Comparison of ENCODE assay signal across 14 cellular contexts in genomic region chr6:16236009-16236501, GRCh38. TPM values are rescaled to one million over a fixed set of nuclear protein-coding genes. Genes with fewer than 3 reads are reported as not detected.
DNase-seq lines count a peak whose midpoint lies in the region; ATAC-seq and TF ChIP-seq lines count a peak whose summit lies in the region.
"Had no signal": no experiment of that assay in that cellular context is flagged by ENCODE, and none has a peak within 500 bp of the region (broad histone marks: within the 10 kb centered on the region; RNA-seq: fewer than 3 reads in every experiment).

No MANE protein-coding gene starts in this region.

- H3K18ac ChIP-seq in mesenchymal stem cell (ENCODE audit: low read depth in 1 of 2, low read length in 2 of 2), result no peak overlapping the region

- no peak for TF ChIP-seq CTCF in ascending aorta (IDR thresholded peaks at IDR 0.05)
- no peak for TF ChIP-seq CTCF in tibial nerve (IDR thresholded peaks at IDR 0.05)

- no peak overlapping the region for H3K23ac ChIP-seq in mesenchymal stem cell (ENCODE audit: low read length in 2 of 2)

- H3K9me3 Mint-ChIP-seq in T-helper 1 cell treated with Interleukin-12 subunit alpha and Interleukin-12 subunit beta and Interleukin-4 antibody, amounts not matched to agents 30 μg/mL and 1 μg/mL, for 36 hours, result no peaks in the 10 kb centered on the region
- H3K9me3 Mint-ChIP-seq: activated CD4-positive, alpha-beta T cell treated with anti-CD3 and anti-CD28 coated beads, Interleukin-2, amount 10 ng/mL, durations not matched to agents 7 days and 5 days; stimulated activated memory B cell treated with anti-CD40 and anti-IgM and Interleukin-4, amounts not matched to agents 10 μg/mL and 1 μg/mL and 100 μg/mL, for 72 hours had no signal

- no peak overlapping the region for H2BK120ac ChIP-seq in mesenchymal stem cell (ENCODE audit: low read depth, low read length)

- peak overlapping the region in 1 of 2 donors; percentile 22 for H3K4me3 ChIP-seq in ascending aorta
- H3K4me3 ChIP-seq in mesenchymal stem cell (ENCODE audit: insufficient read depth in 1 of 2, low read depth in 1 of 2, low read length in 2 of 2), result peak overlapping the region in 1 of 2 experiments; percentile 66
- H3K4me3 ChIP-seq in tibial nerve, result peak overlapping the region in 2 of 4 donors; percentile 10 to 20

- H3K36me3 Mint-ChIP-seq in T-helper 1 cell treated with Interleukin-12 subunit alpha and Interleukin-12 subunit beta and Interleukin-4 antibody, amounts not matched to agents 30 μg/mL and 1 μg/mL, for 36 hours (ENCODE audit: low read depth), result no peaks in the 10 kb centered on the region
- H3K36me3 Mint-ChIP-seq: stimulated activated memory B cell treated with anti-CD40 and anti-IgM and Interleukin-4, amounts not matched to agents 10 μg/mL and 1 μg/mL and 100 μg/mL, for 72 hours had no signal

- H3K4me1 ChIP-seq in ascending aorta (peaks cover 4 to 27% of the 10 kb centered on the region in 2 donors), mesenchymal stem cell (ENCODE audit: control insufficient read depth, insufficient read depth, low read depth, low read length) (peaks cover 18% of the 10 kb centered on the region), tibial nerve (peaks cover 0 to 39% (median 17%) of the 10 kb centered on the region in 4 donors)

- H3K27ac Mint-ChIP-seq in T-helper 1 cell treated with Interleukin-12 subunit alpha and Interleukin-12 subunit beta and Interleukin-4 antibody, amounts not matched to agents 30 μg/mL and 1 μg/mL, for 36 hours, result no peak overlapping the region
- H3K27ac Mint-ChIP-seq: activated CD4-positive, alpha-beta T cell treated with anti-CD3 and anti-CD28 coated beads, Interleukin-2, amount 10 ng/mL, durations not matched to agents 7 days and 5 days; stimulated activated memory B cell treated with anti-CD40 and anti-IgM and Interleukin-4, amounts not matched to agents 10 μg/mL and 1 μg/mL and 100 μg/mL, for 72 hours had no signal

- H3K4ac ChIP-seq in mesenchymal stem cell (ENCODE audit: low read depth in 1 of 2, low read length in 2 of 2), result no peak overlapping the region

- H3K27me3 ChIP-seq in ascending aorta (no peaks in the 10 kb centered on the region), mesenchymal stem cell (ENCODE audit: control insufficient read depth in 1 of 2, insufficient read depth in 1 of 2, low read length in 2 of 2) (peaks cover 0 to 2% of the 10 kb centered on the region in 2 experiments), tibial nerve (no peaks in the 10 kb centered on the region)

- no peaks in the 10 kb centered on the region for H3K36me3 ChIP-seq in ascending aorta
- H3K36me3 ChIP-seq in mesenchymal stem cell (ENCODE audit: control insufficient read depth in 1 of 2, insufficient read depth in 2 of 2, low read depth in 1 of 2, low read length in 2 of 2), result no peaks in the 10 kb centered on the region
- no peaks in the 10 kb centered on the region for H3K36me3 ChIP-seq in tibial nerve
- H3K36me3 ChIP-seq: neutrophil had no signal

- peaks cover 25% of the 10 kb centered on the region for H3K4me1 Mint-ChIP-seq in T-helper 1 cell treated with Interleukin-12 subunit alpha and Interleukin-12 subunit beta and Interleukin-4 antibody, amounts not matched to agents 30 μg/mL and 1 μg/mL, for 36 hours (ENCODE audit: low read depth)

- peak overlapping the region; percentile 77 for H3K9ac ChIP-seq in mesenchymal stem cell (ENCODE audit: low read length)

- H3K4me3 Mint-ChIP-seq in T-helper 1 cell treated with Interleukin-12 subunit alpha and Interleukin-12 subunit beta and Interleukin-4 antibody, amounts not matched to agents 30 μg/mL and 1 μg/mL, for 36 hours, result peak overlapping the region; percentile 35
- H3K4me3 Mint-ChIP-seq: activated CD4-positive, alpha-beta T cell treated with anti-CD3 and anti-CD28 coated beads, Interleukin-2, amount 10 ng/mL, durations not matched to agents 7 days and 5 days; stimulated activated memory B cell treated with anti-CD40 and anti-IgM and Interleukin-4, amounts not matched to agents 10 μg/mL and 1 μg/mL and 100 μg/mL, for 72 hours had no signal

- TF ChIP-seq POLR2A in tibial nerve (IDR thresholded peaks at IDR 0.05), result no peak

- H3K27ac ChIP-seq in ascending aorta (peak overlapping the region; percentile 50 to 54), mesenchymal stem cell (ENCODE audit: low read length, poor library complexity, severe bottlenecking) (no peak overlapping the region), tibial nerve (peak overlapping the region in 3 of 4 donors; percentile 3 to 78 (median 68))
- H3K27ac ChIP-seq: neutrophil had no signal

- H2AFZ ChIP-seq in mesenchymal stem cell (ENCODE audit: low read depth, low read length), result no peak overlapping the region

- H3K4me2 ChIP-seq in mesenchymal stem cell (ENCODE audit: low read length, poor library complexity, severe bottlenecking), result no peak overlapping the region

- H2BK12ac ChIP-seq in mesenchymal stem cell (ENCODE audit: low read length in 2 of 2), result peak overlapping the region in 1 of 2 experiments; percentile 58

- no peak for TF ChIP-seq EP300 in tibial nerve (IDR thresholded peaks at IDR 0.05)

- 60% methylated on average over 1 of the region's 4 CpGs for WGBS in mesenchymal stem cell
- WGBS in tibial nerve, 2 donors, result 64 to 66% methylated on average over 4 of the region's 4 CpGs

- H3K27me3 Mint-ChIP-seq in T-helper 1 cell treated with Interleukin-12 subunit alpha and Interleukin-12 subunit beta and Interleukin-4 antibody, amounts not matched to agents 30 μg/mL and 1 μg/mL, for 36 hours (ENCODE audit: low read depth), result peaks cover 41% of the 10 kb centered on the region

- no peak overlapping the region for H2AK5ac ChIP-seq in mesenchymal stem cell (ENCODE audit: low read length, severe bottlenecking)

- H4K91ac ChIP-seq in mesenchymal stem cell (ENCODE audit: low read length), result no peak overlapping the region

- H2BK15ac ChIP-seq in mesenchymal stem cell (ENCODE audit: low read depth, poor library complexity, severe bottlenecking), result no peak overlapping the region

- H4K8ac ChIP-seq in mesenchymal stem cell (ENCODE audit: low read length), result peak overlapping the region; percentile 19

- H2BK5ac ChIP-seq in mesenchymal stem cell (ENCODE audit: low read depth, low read length, poor library complexity, severe bottlenecking), result no peak overlapping the region

- H3K79me1 ChIP-seq in mesenchymal stem cell (replicated peaks; ENCODE audit: low read length, poor library complexity, severe bottlenecking), result no peaks in the 10 kb centered on the region

- ATAC-seq in HG02642 (IDR thresholded peaks at IDR 0.05; ENCODE audit: poor library complexity, unreplicated experiment), result no peak
- ATAC-seq in GM21360 (IDR thresholded peaks at IDR 0.05; ENCODE audit: unreplicated experiment), result no peak

- DNase-seq in T-helper 1 cell (no peak), ascending aorta (ENCODE audit: low spot score in 2 of 2) (no peak), mesenchymal stem cell (no peak), tibial nerve (ENCODE audit: low spot score in 2 of 2) (no peak)
- no peak for DNase-seq in activated T-cell treated with anti-CD3 and anti-CD28 coated beads, Interleukin-2, amount 50 U/mL, for 1 hour
- DNase-seq: 8988T; activated CD4-positive, alpha-beta T cell treated with anti-CD3 and anti-CD28 coated beads, Interleukin-2, amount 10 ng/mL, durations not matched to agents 7 days and 5 days; islet precursor cell; stimulated activated CD4-positive, alpha-beta T cell treated with anti-CD3 and anti-CD28 coated beads, Interleukin-1b, Interleukin-23, amount 100 ng/mL, for 48 hours had no signal

- H3K9me3 ChIP-seq in ascending aorta (no peaks in the 10 kb centered on the region), mesenchymal stem cell (ENCODE audit: control insufficient read depth, low read length) (no peaks in the 10 kb centered on the region), tibial nerve (peaks cover 0 to 4% (median 0%) of the 10 kb centered on the region in 4 donors)
- H3K9me3 ChIP-seq: neutrophil had no signal

- intact Hi-C loops in ascending aorta (cut with DNase I), result no loop called here

- no peak overlapping the region for H3K14ac ChIP-seq in mesenchymal stem cell (ENCODE audit: low read length in 2 of 2)

RNA-seq across cellular contexts. Expression of gene GMPR, which starts 2.3 kb away (rescaled TPM):
- total RNA-seq in ascending aorta (18.4 TPM), tibial nerve (10 to 100 TPM; 14.0 to 21.8 (median 15.8) TPM)
- polyA plus RNA-seq in mesenchymal stem cell (2013, experiment 1 of 2), result 23.7 TPM
- 26.0 TPM for polyA plus RNA-seq in mesenchymal stem cell (2013, experiment 2 of 2)
